Comparison of ENCODE assay signal across 23 cellular contexts in genomic region chr10:1173091-1173490, GRCh38.
A peak's percentile ranks its signal among the peaks of the same experiment; 100 is the strongest.
DNase-seq lines count a peak whose midpoint lies in the region; ATAC-seq and TF ChIP-seq lines count a peak whose summit lies in the region.
"Had no signal": no experiment of that assay in that cellular context is flagged by ENCODE, and none has a peak within 500 bp of the region (broad histone marks: within the 10 kb centered on the region; RNA-seq: fewer than 3 reads in every experiment).

No MANE protein-coding gene starts in this region.

- no peak for TF ChIP-seq CTCF in WTC11 (IDR thresholded peaks at IDR 0.05)
- TF ChIP-seq CTCF in mucosa of descending colon (IDR thresholded peaks at IDR 0.05) = no peak
- TF ChIP-seq CTCF in sigmoid colon (IDR thresholded peaks at IDR 0.05) = no peak

- H3K9me3 Mint-ChIP-seq in WTC11 = no peaks in the 10 kb centered on the region

- ATAC-seq in WTC11 = no peak
- ATAC-seq in mucosa of descending colon = peak; percentile 23

- no peaks in the 10 kb centered on the region for H3K27me3 ChIP-seq in BLaER1 treated with 17β-estradiol and CSF1 and Interleukin-3, amounts not matched to agents 10 nM and 100 nM
- no peaks in the 10 kb centered on the region for H3K27me3 ChIP-seq in sigmoid colon
- H3K27me3 ChIP-seq: Peyer's patch had no signal

- POLR2A ChIA-PET in WTC11 (lab: Charles Lee) = interaction anchor here (0.5 kb wide), 1 partner anchor 81 kb away, joined by 6 read pairs; no protein-coding TSS in a partner anchor

- DNase-seq in WTC11 (ENCODE audit: low spot score) = peak; percentile 8
- DNase-seq in mucosa of descending colon = peak in 1 of 3 donors; percentile 7
- peak; percentile 58 for DNase-seq in sigmoid colon
- no peak for DNase-seq in retina
- DNase-seq in stimulated activated CD4-positive, alpha-beta T cell treated with anti-CD3 and anti-CD28 coated beads, Interleukin-4, amount 100 ng/mL, for 24 hours = no peak
- no peak for DNase-seq in T1000 (lab: John Stamatoyannopoulos, UW)
- DNase-seq: C1 segment of cervical spinal cord; CD4-positive, alpha-beta memory T cell; COR-L47; NCI-H1092; NCI-H1417 treated with DMSO at 0.1 percent for 48 hours; NCI-H1694 treated with DMSO at 0.1 percent for 48 hours; NCI-H2081; NCI-H2171; NCI-H226; NCI-H510A; NCI-H69; OCI-M1; SIG-M5 had no signal

- TF ChIP-seq EP300 in sigmoid colon (IDR thresholded peaks at IDR 0.05) = no peak

- no peaks in the 10 kb centered on the region; the same call in 1 of the 2 replicates for H3K27me3 Mint-ChIP-seq in WTC11 (ENCODE audit: low read depth)

- CTCF ChIA-PET in WTC11 (lab: Charles Lee) = interaction anchor here (1.2 to 1.7 kb wide), 3 partner anchors 8 to 196 kb away, joined by 5 to 9 read pairs (median 5); no protein-coding TSS in a partner anchor

- no peak overlapping the region for H3K4me3 Mint-ChIP-seq in WTC11
- H3K4me3 Mint-ChIP-seq: CD4-positive, alpha-beta memory T cell had no signal

- no peak overlapping the region for H3K4me3 ChIP-seq in BLaER1 treated with 17β-estradiol and CSF1 and Interleukin-3, amounts not matched to agents 10 nM and 100 nM
- H3K4me3 ChIP-seq in mucosa of descending colon (no peak overlapping the region), sigmoid colon (no peak overlapping the region)
- H3K4me3 ChIP-seq: HAP-1, Peyer's patch, SK-N-MC had no signal

- no peak overlapping the region for H3K9ac ChIP-seq in BLaER1 treated with 17β-estradiol and CSF1 and Interleukin-3, amounts not matched to agents 10 nM and 100 nM

- H3K36me3 Mint-ChIP-seq in WTC11 = no peaks in the 10 kb centered on the region
- H3K36me3 Mint-ChIP-seq: CD4-positive, alpha-beta memory T cell had no signal

- H3K4me1 Mint-ChIP-seq in WTC11 = no peaks in the 10 kb centered on the region; the same call in 1 of the 2 replicates

- WGBS in sigmoid colon, 2 donors = 89 to 91% methylated on average over 27 of the region's 27 CpGs

- TF ChIP-seq POLR2A in sigmoid colon (IDR thresholded peaks at IDR 0.05) = no peak

- no peaks in the 10 kb centered on the region for H4K20me1 ChIP-seq in BLaER1 treated with 17β-estradiol and CSF1 and Interleukin-3, amounts not matched to agents 10 nM and 100 nM

- no peak overlapping the region for H3K27ac Mint-ChIP-seq in WTC11

- no peaks in the 10 kb centered on the region for H3K9me3 ChIP-seq in BLaER1 treated with 17β-estradiol and CSF1 and Interleukin-3, amounts not matched to agents 10 nM and 100 nM (replicated peaks in 1 of 11)
- H3K9me3 ChIP-seq in mucosa of descending colon (no peaks in the 10 kb centered on the region), sigmoid colon (no peaks in the 10 kb centered on the region)
- H3K9me3 ChIP-seq: HAP-1, Peyer's patch had no signal

- peaks cover 9 to 53% (median 40%) of the 10 kb centered on the region in 10 experiments; a peak in 19 of 20 replicates for H3K4me1 ChIP-seq in BLaER1 treated with 17β-estradiol and CSF1 and Interleukin-3, amounts not matched to agents 10 nM and 100 nM
- H3K4me1 ChIP-seq in mucosa of descending colon (ENCODE audit: low read depth) (no peaks in the 10 kb centered on the region), sigmoid colon (no peaks in the 10 kb centered on the region)
- H3K4me1 ChIP-seq: HAP-1, Peyer's patch had no signal

- H3K27ac ChIP-seq in BLaER1 treated with 17β-estradiol and CSF1 and Interleukin-3, amounts not matched to agents 10 nM and 100 nM = no peak overlapping the region
- H3K27ac ChIP-seq in sigmoid colon = no peak overlapping the region
- H3K27ac ChIP-seq: Peyer's patch, SK-N-MC had no signal

- H3K4me2 ChIP-seq in BLaER1 treated with 17β-estradiol and CSF1 and Interleukin-3, amounts not matched to agents 10 nM and 100 nM = peak overlapping the region in 8 of 11 experiments; percentile 0 to 82 (median 68); a peak in 12 of 22 replicates

- no peaks in the 10 kb centered on the region for H3K36me3 ChIP-seq in BLaER1 treated with 17β-estradiol and CSF1 and Interleukin-3, amounts not matched to agents 10 nM and 100 nM
- H3K36me3 ChIP-seq in mucosa of descending colon (ENCODE audit: low read depth) (no peaks in the 10 kb centered on the region), sigmoid colon (no peaks in the 10 kb centered on the region)
- H3K36me3 ChIP-seq: HAP-1, Peyer's patch had no signal

- intact Hi-C loops in mucosa of descending colon (cut with DNase I, micrococcal nuclease) (no loop called here), sigmoid colon (cut with DNase I) (no loop called here)

TF ChIP-seq in WTC11, 78 proteins besides CTCF, POLR2A, EP300 and RAD21 (continues in another document):
- TF ChIP-seq FOXK1 (CRISPR knock-in tag; IDR thresholded peaks at IDR 0.05) = no peak
- TF ChIP-seq RELA (CRISPR knock-in tag; IDR thresholded peaks at IDR 0.05; ENCODE audit: borderline replicate concordance) = no peak
- no peak for TF ChIP-seq ZNF281 (CRISPR knock-in tag; IDR thresholded peaks at IDR 0.05)
- no peak for TF ChIP-seq MYBL2 (CRISPR knock-in tag; IDR thresholded peaks at IDR 0.05)
- TF ChIP-seq ZNF425 (CRISPR knock-in tag; conservative IDR thresholded peaks at IDR 0.05) = no peak
- no peak for TF ChIP-seq NFATC4 (CRISPR knock-in tag; IDR thresholded peaks at IDR 0.05)
- no peak for TF ChIP-seq CDX4 (CRISPR knock-in tag; IDR thresholded peaks at IDR 0.05; ENCODE audit: borderline replicate concordance)
- no peak for TF ChIP-seq ZNF512 (CRISPR knock-in tag; IDR thresholded peaks at IDR 0.05; ENCODE audit: borderline replicate concordance)
- no peak for TF ChIP-seq PRRX2 (CRISPR knock-in tag; IDR thresholded peaks at IDR 0.05)

Comparison
In these comparisons a context has a peak if more than half of its experiments do, and no peak if none do; other contexts are left out.
1. DNase-seq: peak in WTC11 (single experiment) and sigmoid colon (single experiment); none in retina (single experiment), stimulated activated CD4-positive, alpha-beta T cell treated with anti-CD3 and anti-CD28 coated beads, Interleukin-4, amount 100 ng/mL, for 24 hours (single experiment) and T1000 (single experiment).